In genomic region chr21:14308234-14308633, GRCh38 we compare ENCODE assay signal across 31 cellular contexts.
DNase-seq lines count a peak whose midpoint lies in the region; TF ChIP-seq lines count a peak whose summit lies in the region.
"Had no signal": no experiment of that assay in that cellular context is flagged by ENCODE, and none has a peak within 500 bp of the region (broad histone marks: within the 10 kb centered on the region; RNA-seq: fewer than 3 reads in every experiment).

No MANE protein-coding gene starts in this region.

- no peak overlapping the region for H3K4me2 ChIP-seq in hepatocyte
- H3K4me2 ChIP-seq: SK-N-SH had no signal

- no peaks in the 10 kb centered on the region for H3K79me2 ChIP-seq in hepatocyte

- no peaks in the 10 kb centered on the region for H3K4me1 ChIP-seq in hepatocyte (ENCODE audit: insufficient read depth)
- H3K4me1 ChIP-seq: BE2C, colonic mucosa, right atrium auricular region had no signal

- H3K9me3 ChIP-seq in hepatocyte (ENCODE audit: low read depth), result no peaks in the 10 kb centered on the region
- H3K9me3 ChIP-seq: BE2C, colonic mucosa, MG63, ovary, right atrium auricular region, SK-N-SH, tibial nerve had no signal

- no peak overlapping the region for H3K4me3 ChIP-seq in foreskin fibroblast (ENCODE audit: low read depth in 1 of 2, low read length in 2 of 2)
- no peak overlapping the region for H3K4me3 ChIP-seq in hepatocyte
- H3K4me3 ChIP-seq: colonic mucosa, GM23248, MG63, ovary, right atrium auricular region, tibial nerve had no signal

- no peaks in the 10 kb centered on the region for H3K9me2 ChIP-seq in hepatocyte (replicated peaks; ENCODE audit: insufficient read depth)
- H3K9me2 ChIP-seq: SK-N-SH had no signal

- 75% methylated on average over 5 of the region's 5 CpGs for WGBS in hepatocyte (ENCODE audit: low lambda C conversion rate, missing lambda C conversion rate)

- H2AFZ ChIP-seq in hepatocyte, result no peak overlapping the region
- H2AFZ ChIP-seq: GM23248 had no signal

- no peaks in the 10 kb centered on the region for H3K36me3 ChIP-seq in hepatocyte (replicated peaks; ENCODE audit: insufficient read depth, low read depth)
- H3K36me3 ChIP-seq: BE2C, colonic mucosa, MG63, ovary, right atrium auricular region, tibial nerve had no signal

- no peaks in the 10 kb centered on the region for H4K20me1 ChIP-seq in hepatocyte (ENCODE audit: insufficient read depth, poor library complexity, severe bottlenecking)

- no peak overlapping the region for H3K27ac ChIP-seq in hepatocyte
- H3K27ac ChIP-seq: colonic mucosa, GM23248, ovary, right atrium auricular region, tibial nerve had no signal

- peak; percentile 40 for DNase-seq in GF-D8 (lab: John Stamatoyannopoulos, UW)
- peak; percentile 66 to 88 for DNase-seq in Kasumi-1 (lab: John Stamatoyannopoulos, UW)
- DNase-seq in RPMI8226, result peak; percentile 48
- peak; percentile 4 for DNase-seq in globus pallidus (ENCODE audit: low spot score)
- DNase-seq in hypothalamus (lab: John Stamatoyannopoulos, UW), result no peak
- no peak for DNase-seq in foreskin fibroblast
- no peak for DNase-seq in foreskin melanocyte
- DNase-seq in hepatocyte (ENCODE audit: low spot score), result no peak
- DNase-seq: activated CD4-positive, CD25-positive, alpha-beta regulatory T cell treated with anti-CD3 and anti-CD28 coated beads, Interleukin-2, amount 50 U/mL, for 72 hours; activated CD8-positive, alpha-beta T cell treated with anti-CD3 and anti-CD28 coated beads for 36 hours; activated naive CD4-positive, alpha-beta T cell treated with Interleukin-2 at 50 U/mL for 16 hours; activated T-cell treated with anti-CD3 and anti-CD28 coated beads, Interleukin-2, amount 50 U/mL, for 24 hours; amygdala; BE2C; colonic mucosa; COR-L47; DMS79; endodermal cell; GM23248; left cardiac atrium; mesenchymal stem cell; MG63; natural killer cell; NCI-H187 treated with DMSO at 0.1 percent for 48 hours; NCI-H226; ovary; SK-N-SH; stimulated activated CD4-positive, alpha-beta T cell treated with anti-CD3 and anti-CD28 coated beads, Interleukin-4, amount 100 ng/mL, for 24 hours; T1000 had no signal

- no peaks in the 10 kb centered on the region for H3K27me3 ChIP-seq in hepatocyte
- H3K27me3 ChIP-seq: BE2C, colonic mucosa, MG63, ovary, right atrium auricular region had no signal

- no peak for TF ChIP-seq CTCF in foreskin fibroblast (IDR thresholded peaks at IDR 0.05; ENCODE audit: low read depth, low read length)
- no peak for TF ChIP-seq CTCF in hepatocyte (IDR thresholded peaks at IDR 0.05; ENCODE audit: poor library complexity)

Comparison
In these comparisons a context has a peak if more than half of its experiments do, and no peak if none do; other contexts are left out.
1. DNase-seq: peak in GF-D8 (single experiment), Kasumi-1 (2 of 2), RPMI8226 (single experiment) and globus pallidus (single experiment); none in hypothalamus (0 of 51), foreskin fibroblast (0 of 2), foreskin melanocyte (single experiment) and hepatocyte (single experiment).